6 cellular contexts compared by ENCODE assay signal in the genomic region with DNA sequence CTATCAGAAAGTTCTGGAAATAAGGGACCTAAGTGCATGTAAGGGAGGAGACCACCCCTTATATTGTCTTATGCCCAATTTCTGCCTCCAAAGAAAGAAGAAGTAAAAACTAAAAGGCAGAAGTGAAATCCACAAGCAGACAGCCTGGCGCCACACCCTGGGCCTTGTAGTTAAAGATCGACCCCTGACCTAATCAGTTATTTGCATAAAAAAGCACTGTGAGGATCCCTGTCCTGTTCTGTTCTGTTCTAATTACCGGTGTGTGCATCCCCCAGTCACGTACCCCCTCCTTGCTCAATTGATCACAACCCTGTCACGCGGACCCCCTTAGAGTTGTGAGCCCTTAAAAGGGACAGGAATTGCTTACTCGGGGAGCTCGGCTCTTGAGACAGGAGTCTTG.
DNase-seq lines count a peak whose midpoint lies in the region; ATAC-seq and TF ChIP-seq lines count a peak whose summit lies in the region.
"Not testable (repeated sequence)": the region's sequence is repeated elsewhere in the genome, so short reads cannot be mapped to it uniquely, and the experiment has no call there.

No MANE protein-coding gene starts in this region.

- H2AFZ ChIP-seq in Karpas-422 (ENCODE audit: low read length); OCI-LY7 (ENCODE audit: low read length): not testable (repeated sequence)

- H3K27me3 Mint-ChIP-seq in activated B cell treated with CpG ODN at 0.5 μM for 24 hours, naive B cell: not testable (repeated sequence)

- peaks cover 14% of the 10 kb centered on the region for H3K4me1 ChIP-seq in Karpas-422 (ENCODE audit: low read length)
- H3K4me1 ChIP-seq in OCI-LY7 (ENCODE audit: insufficient read depth, low read length, poor library complexity, severe bottlenecking): not testable (repeated sequence)

- CTCF ChIA-PET in OCI-LY7 (lab: Charles Lee; ENCODE audit: unreplicated experiment); activated B cell treated with CpG ODN at 0.5 μM for 24 hours (lab: Charles Lee): not testable (repeated sequence)

- not testable (repeated sequence) for BruUV-seq in OCI-LY7 (replicated peaks; lab: Mats Ljungman, UMichigan)

- intact Hi-C loops in OCI-LY7 (cut with micrococcal nuclease; ENCODE audit: unreplicated experiment): not testable (repeated sequence)
- intact Hi-C loops in activated B cell treated with CpG ODN at 0.5 μM for 24 hours (cut with micrococcal nuclease): loop anchor here (1.0 to 10.0 kb wide), 6 partner anchors 50 to 767 kb away; a partner anchor contains a TSS

- not testable (repeated sequence) for H3K27ac ChIP-seq in Karpas-422 (ENCODE audit: low read length); OCI-LY7 (ENCODE audit: low read depth, low read length, poor library complexity, severe bottlenecking)

- DNase-seq in GM06990 (ENCODE audit: extremely low read depth, insufficient read length) (peak; percentile 3), Karpas-422 (peak; percentile 65), NAMALWA (ENCODE audit: low spot score) (peak; percentile 9), OCI-LY7 (ENCODE audit: low spot score) (peak; percentile 2), activated B cell treated with CpG ODN at 0.5 μM for 24 hours (peak; percentile 42), naive B cell (peak; percentile 77)

- not testable (repeated sequence) for H3K36me3 ChIP-seq in GM06990 (ENCODE audit: control insufficient read depth, insufficient read depth, low read length); Karpas-422 (ENCODE audit: insufficient read depth, low read length); OCI-LY7 (ENCODE audit: insufficient read depth, low read length)

- peak overlapping the region; percentile 94 for H3K27ac Mint-ChIP-seq in activated B cell treated with CpG ODN at 0.5 μM for 24 hours
- peak overlapping the region; percentile 79 to 96 (median 94) for H3K27ac Mint-ChIP-seq in naive B cell

- H3K9ac ChIP-seq in Karpas-422 (ENCODE audit: low read length): not testable (repeated sequence)

- not testable (repeated sequence) for H3K4me2 ChIP-seq in Karpas-422 (ENCODE audit: low read depth, low read length, poor library complexity, severe bottlenecking); OCI-LY7 (ENCODE audit: low read length)

- H4K20me1 ChIP-seq in Karpas-422 (ENCODE audit: insufficient read depth, low read depth, low read length); OCI-LY7 (ENCODE audit: insufficient read depth, low read length): not testable (repeated sequence)

- not testable (repeated sequence) for H3K9me2 ChIP-seq in Karpas-422 (replicated peaks; ENCODE audit: insufficient read depth, low read length); OCI-LY7 (ENCODE audit: insufficient read depth, low read length)

- H3K4me3 ChIP-seq in GM06990 (replicated peaks; ENCODE audit: low read depth, low read length); Karpas-422 (ENCODE audit: low read length); OCI-LY7 (ENCODE audit: low read depth, low read length, poor library complexity, severe bottlenecking): not testable (repeated sequence)

- peaks cover 50% of the 10 kb centered on the region for H3K4me1 Mint-ChIP-seq in activated B cell treated with CpG ODN at 0.5 μM for 24 hours
- peaks cover 33 to 44% (median 36%) of the 10 kb centered on the region in 3 donors for H3K4me1 Mint-ChIP-seq in naive B cell

- POLR2A ChIA-PET in OCI-LY7 (lab: Charles Lee) (interaction anchor here (0.6 to 1.7 kb wide), 4 partner anchors 10 to 120 kb away, joined by 3 to 5 read pairs (median 4); no protein-coding TSS in a partner anchor), activated B cell treated with CpG ODN at 0.5 μM for 24 hours (lab: Charles Lee) (interaction anchor here (1.0 kb wide), 1 partner anchor 233 kb away, joined by 4 read pairs; no protein-coding TSS in a partner anchor)

- H3K79me2 ChIP-seq in Karpas-422 (ENCODE audit: low read length); OCI-LY7 (ENCODE audit: insufficient read depth, low read depth, low read length): not testable (repeated sequence)

- not testable (repeated sequence) for H3K9me3 ChIP-seq in Karpas-422 (ENCODE audit: low read length); OCI-LY7 (ENCODE audit: low read length)

- H3K27me3 ChIP-seq in GM06990 (replicated peaks; ENCODE audit: control insufficient read depth, insufficient read depth, low read length); Karpas-422 (ENCODE audit: low read length): not testable (repeated sequence)

- H3K9me3 Mint-ChIP-seq in activated B cell treated with CpG ODN at 0.5 μM for 24 hours, naive B cell: not testable (repeated sequence)

- peak; percentile 70 for ATAC-seq in activated B cell treated with CpG ODN at 0.5 μM for 24 hours (ENCODE audit: low read depth)
- ATAC-seq in naive B cell (ENCODE audit: low read depth in 2 of 2): peak; percentile 68 to 73

- H3K4me3 Mint-ChIP-seq in activated B cell treated with CpG ODN at 0.5 μM for 24 hours (peak overlapping the region; percentile 71), naive B cell (peak overlapping the region in 7 of 8 donors; percentile 30 to 79 (median 57))

- not testable (repeated sequence) for TF ChIP-seq CTCF in GM06990 (IDR thresholded peaks at IDR 0.05; ENCODE audit: insufficient read depth, low read length, poor library complexity, severe bottlenecking); OCI-LY7 (conservative IDR thresholded peaks at IDR 0.05; ENCODE audit: low read length); activated B cell treated with CpG ODN at 0.5 μM for 24 hours (IDR thresholded peaks at IDR 0.05)

- not testable (repeated sequence) for H3K36me3 Mint-ChIP-seq in activated B cell treated with CpG ODN at 0.5 μM for 24 hours (ENCODE audit: low read depth); naive B cell

Comparison
In these comparisons a context has a peak if more than half of its experiments do, and no peak if none do; other contexts are left out.
1. DNase-seq: peak in every context shown above with its lines; median percentile 77 in naive B cell; 65 in Karpas-422; 42 in activated B cell treated with CpG ODN at 0.5 μM for 24 hours; 9 in NAMALWA; 3 in GM06990; 2 in OCI-LY7.